8 cellular contexts compared by ENCODE assay signal in genomic region chr1:115098979-115099692, GRCh38. TPM values are rescaled to one million over a fixed set of nuclear protein-coding genes. Genes with fewer than 3 reads are reported as not detected.
DNase-seq lines count a peak whose midpoint lies in the region; ATAC-seq and TF ChIP-seq lines count a peak whose summit lies in the region.

No MANE protein-coding gene starts in this region.

- in situ Hi-C loops in KBM-7 (cut with MboI; ENCODE audit: low pct_unique_long_range_greater_than_20kb, low sequenced_read_pairs), result no loop called here
- in situ Hi-C loops in astrocyte of the spinal cord (cut with HindIII; ENCODE audit: low sequenced_read_pairs), result no loop called here

- peaks cover 25% of the 10 kb centered on the region for H3K4me1 Mint-ChIP-seq in T-helper 1 cell treated with Interleukin-12 subunit alpha and Interleukin-12 subunit beta and Interleukin-4 antibody, amounts not matched to agents 30 μg/mL and 1 μg/mL, for 36 hours (ENCODE audit: low read depth)

- H3K4me3 ChIP-seq in astrocyte of the spinal cord (ENCODE audit: low read depth, low read length), result peak overlapping the region; percentile 1
- H3K4me3 ChIP-seq in liver (ENCODE audit: low read depth in 1 of 3, low read length in 3 of 3), result peak overlapping the region in 2 of 3 donors; percentile 13 to 53

- peak; percentile 55 for DNase-seq in DMS 273 treated with DMSO at 0.1 percent for 48 hours (lab: John Stamatoyannopoulos, UW)
- peak; percentile 69 for DNase-seq in KBM-7
- peak; percentile 77 for DNase-seq in astrocyte of the spinal cord (ENCODE audit: low read depth, low spot score)
- peak; percentile 27 to 57 for DNase-seq in stimulated activated CD8-positive, alpha-beta memory T cell treated with anti-CD3 and anti-CD28 coated beads, Interleukin-4, amount 100 ng/mL, for 1 hour (ENCODE audit: low read depth in 2 of 2, low spot score in 1 of 2)
- no peak for DNase-seq in NCI-H1694 (lab: John Stamatoyannopoulos, UW)

- ATAC-seq in GM21515 (IDR thresholded peaks at IDR 0.05; ENCODE audit: unreplicated experiment), result peak; percentile 88

- no peak for TF ChIP-seq RAD21 in liver (IDR thresholded peaks at IDR 0.05)

- H3K9ac ChIP-seq in liver (ENCODE audit: low read depth in 1 of 2, low read length in 2 of 2), result peak overlapping the region in 1 of 2 donors; percentile 60

- H3K4me1 ChIP-seq in liver (ENCODE audit: control insufficient read depth in 4 of 4, insufficient read depth in 4 of 4, low read length in 3 of 4), result no peaks in the 10 kb centered on the region

- H3K4me3 Mint-ChIP-seq in T-helper 1 cell treated with Interleukin-12 subunit alpha and Interleukin-12 subunit beta and Interleukin-4 antibody, amounts not matched to agents 30 μg/mL and 1 μg/mL, for 36 hours, result peak overlapping the region; percentile 88

- H3K27ac Mint-ChIP-seq in T-helper 1 cell treated with Interleukin-12 subunit alpha and Interleukin-12 subunit beta and Interleukin-4 antibody, amounts not matched to agents 30 μg/mL and 1 μg/mL, for 36 hours, result peak overlapping the region; percentile 97

- no peaks in the 10 kb centered on the region for H3K27me3 ChIP-seq in liver (ENCODE audit: control insufficient read depth in 4 of 4, insufficient read depth in 4 of 4, low read length in 3 of 4)

- peaks cover 38% of the 10 kb centered on the region for H3K27me3 Mint-ChIP-seq in T-helper 1 cell treated with Interleukin-12 subunit alpha and Interleukin-12 subunit beta and Interleukin-4 antibody, amounts not matched to agents 30 μg/mL and 1 μg/mL, for 36 hours (ENCODE audit: low read depth)

- H3K9me3 ChIP-seq in liver (ENCODE audit: control insufficient read depth in 4 of 4, low read length in 3 of 4), result no peaks in the 10 kb centered on the region

- no peak for TF ChIP-seq CTCF in astrocyte of the spinal cord (IDR thresholded peaks at IDR 0.05; ENCODE audit: low read depth, low read length)
- no peak for TF ChIP-seq CTCF in liver (IDR thresholded peaks at IDR 0.05; ENCODE audit: low read depth, low read length, missing input control)

- H3K36me3 ChIP-seq in liver (ENCODE audit: control insufficient read depth in 4 of 4, insufficient read depth in 3 of 4, low read depth in 1 of 4, low read length in 3 of 4), result no peaks in the 10 kb centered on the region

- H3K36me3 Mint-ChIP-seq in T-helper 1 cell treated with Interleukin-12 subunit alpha and Interleukin-12 subunit beta and Interleukin-4 antibody, amounts not matched to agents 30 μg/mL and 1 μg/mL, for 36 hours (ENCODE audit: low read depth), result no peaks in the 10 kb centered on the region

- WGBS in liver, result 34% methylated on average over 13 of the region's 13 CpGs

- peak overlapping the region; percentile 5 to 14 for H3K27ac ChIP-seq in liver (ENCODE audit: low read depth in 1 of 2, low read length in 2 of 2)

- H3K9me3 Mint-ChIP-seq in T-helper 1 cell treated with Interleukin-12 subunit alpha and Interleukin-12 subunit beta and Interleukin-4 antibody, amounts not matched to agents 30 μg/mL and 1 μg/mL, for 36 hours, result no peaks in the 10 kb centered on the region

TF ChIP-seq in liver, 16 proteins besides CTCF, POLR2A, EP300 and RAD21:
- TF ChIP-seq SP1 (IDR thresholded peaks at IDR 0.05) (peak; percentile 36), NR2F2 (IDR thresholded peaks at IDR 0.05) (no peak)

RNA-seq across cellular contexts. Expression of gene TSPAN2, which starts 9.8 kb away (rescaled TPM):
- total RNA-seq in liver, result 1 to 10 TPM in 1 of 2 donors, under 1 TPM in 1; 0.33 to 1.5 TPM
- polyA plus RNA-seq in liver, result under 1 TPM; 0.13 to 0.27 TPM
